In the genomic region with DNA sequence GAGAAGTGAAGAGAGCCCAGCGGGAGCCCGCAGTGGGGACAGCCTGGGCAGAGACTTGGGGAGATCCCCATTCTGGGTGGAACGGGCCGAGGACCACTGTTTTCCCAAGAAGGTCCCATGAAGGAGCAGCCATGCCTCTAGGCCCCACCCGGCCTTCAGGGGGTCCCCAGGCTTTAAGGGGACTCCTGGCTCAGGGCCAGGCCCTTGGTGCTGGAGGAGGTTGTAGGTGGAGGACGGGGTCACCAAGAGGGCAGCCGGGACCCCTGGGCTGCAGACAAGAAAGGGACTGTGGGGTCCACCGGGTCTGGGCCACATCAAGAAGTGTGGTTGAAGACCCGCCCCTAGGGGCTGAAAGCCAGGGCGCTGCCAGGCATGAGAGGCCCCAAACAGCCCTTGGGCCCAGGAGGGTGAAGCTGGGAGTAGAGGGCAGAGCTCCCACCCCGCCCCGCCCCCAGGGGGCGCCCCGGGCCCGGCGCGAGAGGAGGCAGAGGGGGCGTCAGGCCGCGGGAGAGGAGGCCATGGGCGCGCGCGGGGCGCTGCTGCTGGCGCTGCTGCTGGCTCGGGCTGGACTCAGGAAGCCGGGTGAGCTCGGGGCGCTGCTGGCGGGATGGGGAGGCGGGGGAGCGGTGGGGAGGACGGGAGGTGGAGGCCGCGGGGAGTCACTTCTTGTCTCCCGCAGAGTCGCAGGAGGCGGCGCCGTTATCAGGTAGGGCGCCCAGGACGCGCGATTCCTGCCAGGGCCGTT, we compare ENCODE assay signal across 2 cellular contexts.
TF ChIP-seq lines count a peak whose summit lies in the region.

PRSS21 (plus strand) TSS at position 487 of the 745 bp plus-strand sequence; CDS start at position 519, 32 bp downstream.

TF ChIP-seq in GM23338, 12 proteins besides CTCF, POLR2A, EP300 and RAD21 (continued from another document):
- TF ChIP-seq CREB1 (CRISPR knock-in tag; IDR thresholded peaks at IDR 0.05; ENCODE audit: low read depth) (no peak), EZH2 (IDR thresholded peaks at IDR 0.05; ENCODE audit: low read depth, unreplicated experiment) (no peak), STAT1 (IDR thresholded peaks at IDR 0.05; ENCODE audit: unreplicated experiment) (no peak), ZNF462 (CRISPR knock-in tag; IDR thresholded peaks at IDR 0.05) (no peak)
- TF ChIP-seq, protein P1, sequence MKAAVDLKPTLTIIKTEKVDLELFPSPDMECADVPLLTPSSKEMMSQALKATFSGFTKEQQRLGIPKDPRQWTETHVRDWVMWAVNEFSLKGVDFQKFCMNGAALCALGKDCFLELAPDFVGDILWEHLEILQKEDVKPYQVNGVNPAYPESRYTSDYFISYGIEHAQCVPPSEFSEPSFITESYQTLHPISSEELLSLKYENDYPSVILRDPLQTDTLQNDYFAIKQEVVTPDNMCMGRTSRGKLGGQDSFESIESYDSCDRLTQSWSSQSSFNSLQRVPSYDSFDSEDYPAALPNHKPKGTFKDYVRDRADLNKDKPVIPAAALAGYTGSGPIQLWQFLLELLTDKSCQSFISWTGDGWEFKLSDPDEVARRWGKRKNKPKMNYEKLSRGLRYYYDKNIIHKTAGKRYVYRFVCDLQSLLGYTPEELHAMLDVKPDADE (IDR thresholded peaks at IDR 0.05) = no peak
- TF ChIP-seq, protein P2, sequence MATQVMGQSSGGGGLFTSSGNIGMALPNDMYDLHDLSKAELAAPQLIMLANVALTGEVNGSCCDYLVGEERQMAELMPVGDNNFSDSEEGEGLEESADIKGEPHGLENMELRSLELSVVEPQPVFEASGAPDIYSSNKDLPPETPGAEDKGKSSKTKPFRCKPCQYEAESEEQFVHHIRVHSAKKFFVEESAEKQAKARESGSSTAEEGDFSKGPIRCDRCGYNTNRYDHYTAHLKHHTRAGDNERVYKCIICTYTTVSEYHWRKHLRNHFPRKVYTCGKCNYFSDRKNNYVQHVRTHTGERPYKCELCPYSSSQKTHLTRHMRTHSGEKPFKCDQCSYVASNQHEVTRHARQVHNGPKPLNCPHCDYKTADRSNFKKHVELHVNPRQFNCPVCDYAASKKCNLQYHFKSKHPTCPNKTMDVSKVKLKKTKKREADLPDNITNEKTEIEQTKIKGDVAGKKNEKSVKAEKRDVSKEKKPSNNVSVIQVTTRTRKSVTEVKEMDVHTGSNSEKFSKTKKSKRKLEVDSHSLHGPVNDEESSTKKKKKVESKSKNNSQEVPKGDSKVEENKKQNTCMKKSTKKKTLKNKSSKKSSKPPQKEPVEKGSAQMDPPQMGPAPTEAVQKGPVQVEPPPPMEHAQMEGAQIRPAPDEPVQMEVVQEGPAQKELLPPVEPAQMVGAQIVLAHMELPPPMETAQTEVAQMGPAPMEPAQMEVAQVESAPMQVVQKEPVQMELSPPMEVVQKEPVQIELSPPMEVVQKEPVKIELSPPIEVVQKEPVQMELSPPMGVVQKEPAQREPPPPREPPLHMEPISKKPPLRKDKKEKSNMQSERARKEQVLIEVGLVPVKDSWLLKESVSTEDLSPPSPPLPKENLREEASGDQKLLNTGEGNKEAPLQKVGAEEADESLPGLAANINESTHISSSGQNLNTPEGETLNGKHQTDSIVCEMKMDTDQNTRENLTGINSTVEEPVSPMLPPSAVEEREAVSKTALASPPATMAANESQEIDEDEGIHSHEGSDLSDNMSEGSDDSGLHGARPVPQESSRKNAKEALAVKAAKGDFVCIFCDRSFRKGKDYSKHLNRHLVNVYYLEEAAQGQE (IDR thresholded peaks at IDR 0.05; ENCODE audit: unreplicated experiment) = no peak
TF ChIP-seq in GM23338: peak in this region for 0.

TF ChIP-seq in H1, 55 proteins besides CTCF, POLR2A, EP300 and RAD21 (continued from another document):
- no peak for TF ChIP-seq TCF12 (IDR thresholded peaks at IDR 0.05; ENCODE audit: low read depth, low read length)
